ENCODE assay signal across 20 cellular contexts in genomic region chr7:157120181-157120580, GRCh38.
"Had no signal": no experiment of that assay in that cellular context is flagged by ENCODE, and none has a peak within 500 bp of the region (broad histone marks: within the 10 kb centered on the region; RNA-seq: fewer than 3 reads in every experiment).

No MANE protein-coding gene starts in this region.

- H2AFZ ChIP-seq: parathyroid adenoma had no signal

- H3K36me3 ChIP-seq: lower lobe of right lung, neutrophil, sigmoid colon, suprapubic skin, transverse colon had no signal

- H3K79me2 ChIP-seq: parathyroid adenoma had no signal

- H3K4me3 Mint-ChIP-seq: immature natural killer cell; natural killer cell; stimulated activated naive B cell treated with anti-CD40 and anti-IgM and Interleukin-4, amounts not matched to agents 10 μg/mL and 1 μg/mL and 100 μg/mL, for 72 hours; stimulated activated naive CD8-positive, alpha-beta T cell treated with anti-CD3 and anti-CD28 coated beads, Interleukin-15, Interleukin-2, amounts not matched to agents 100 ng/mL and 50 ng/mL, for 24 hours had no signal

- H3K9ac ChIP-seq: parathyroid adenoma had no signal

- H3K27me3 ChIP-seq: sigmoid colon, suprapubic skin, transverse colon had no signal

- H3K27ac Mint-ChIP-seq: immature natural killer cell; natural killer cell; stimulated activated naive B cell treated with anti-CD40 and anti-IgM and Interleukin-4, amounts not matched to agents 10 μg/mL and 1 μg/mL and 100 μg/mL, for 72 hours; stimulated activated naive CD8-positive, alpha-beta T cell treated with anti-CD3 and anti-CD28 coated beads, Interleukin-15, Interleukin-2, amounts not matched to agents 100 ng/mL and 50 ng/mL, for 24 hours had no signal

- H3K4me3 ChIP-seq: dorsolateral prefrontal cortex, lower lobe of right lung, psoas muscle, sigmoid colon, suprapubic skin, transverse colon had no signal

- DNase-seq: dorsolateral prefrontal cortex; effector CD4-positive, alpha-beta T cell; hypothalamus; immature natural killer cell; islet precursor cell; kidney glomerular epithelial cell; left colon; left ventricle myocardium superior; lower lobe of right lung; natural killer cell; psoas muscle; right cardiac atrium; sigmoid colon; stimulated activated CD4-positive, alpha-beta T cell treated with anti-CD3 and anti-CD28 coated beads, Interleukin-4, amount 100 ng/mL, for 4 hours; stimulated activated naive B cell treated with anti-CD40 and anti-IgM and Interleukin-4, amounts not matched to agents 10 μg/mL and 1 μg/mL and 100 μg/mL, for 72 hours; transverse colon had no signal

- H3K4me1 ChIP-seq: lower lobe of right lung, parathyroid adenoma, psoas muscle, sigmoid colon, suprapubic skin, transverse colon had no signal

- ATAC-seq: left colon; left ventricle myocardium superior; psoas muscle; right cardiac atrium; stimulated activated naive B cell treated with anti-CD40 and anti-IgM and Interleukin-4, amounts not matched to agents 10 μg/mL and 1 μg/mL and 100 μg/mL, for 72 hours had no signal

- H3K4me1 Mint-ChIP-seq: immature natural killer cell; natural killer cell; stimulated activated naive B cell treated with anti-CD40 and anti-IgM and Interleukin-4, amounts not matched to agents 10 μg/mL and 1 μg/mL and 100 μg/mL, for 72 hours had no signal

- H3K27ac ChIP-seq: dorsolateral prefrontal cortex, lower lobe of right lung, neutrophil, parathyroid adenoma, psoas muscle, sigmoid colon, suprapubic skin, transverse colon had no signal

- H3K9me3 Mint-ChIP-seq: immature natural killer cell; stimulated activated naive CD8-positive, alpha-beta T cell treated with anti-CD3 and anti-CD28 coated beads, Interleukin-15, Interleukin-2, amounts not matched to agents 100 ng/mL and 50 ng/mL, for 24 hours had no signal

- H3K36me3 Mint-ChIP-seq: natural killer cell; stimulated activated naive B cell treated with anti-CD40 and anti-IgM and Interleukin-4, amounts not matched to agents 10 μg/mL and 1 μg/mL and 100 μg/mL, for 72 hours had no signal

- H3K9me3 ChIP-seq: lower lobe of right lung, neutrophil, psoas muscle, sigmoid colon, transverse colon had no signal
